3 cellular contexts compared by ENCODE assay signal in genomic region chr5:82004511-82004910, GRCh38.
A peak's percentile ranks its signal among the peaks of the same experiment; 100 is the strongest.
TF ChIP-seq lines count a peak whose summit lies in the region.

No MANE protein-coding gene starts in this region.

TF ChIP-seq in SK-N-SH, 30 proteins besides CTCF, POLR2A, EP300 and RAD21:
- peak; percentile 20; the same call in 1 of the 2 replicates for TF ChIP-seq PBX3 (IDR thresholded peaks at IDR 0.05)
- TF ChIP-seq EZH2phosphoT487 (IDR thresholded peaks at IDR 0.05; ENCODE audit: borderline replicate concordance, low read depth), result no peak
- TF ChIP-seq TCF12 (IDR thresholded peaks at IDR 0.05), result peak; percentile 12; the same call in 1 of the 2 replicates

TF ChIP-seq in SK-N-SH treated with all-trans-retinoic acid at 6 μM for 48 hours, 23 proteins besides CTCF, POLR2A, EP300 and RAD21 (continued from another document):
- TF ChIP-seq ZNF565 (CRISPR knock-in tag; conservative IDR thresholded peaks at IDR 0.05; ENCODE audit: low read depth) (no peak), CSRNP3 (CRISPR knock-in tag; IDR thresholded peaks at IDR 0.05) (no peak), BACH2 (CRISPR knock-in tag; IDR thresholded peaks at IDR 0.05; ENCODE audit: borderline replicate concordance) (no peak), POU6F1 (CRISPR knock-in tag; IDR thresholded peaks at IDR 0.05; ENCODE audit: borderline replicate concordance, low read depth) (no peak), TCF4 (CRISPR knock-in tag; IDR thresholded peaks at IDR 0.05; ENCODE audit: borderline replicate concordance) (no peak), SNAI2 (CRISPR knock-in tag; IDR thresholded peaks at IDR 0.05) (no peak), TOX (CRISPR knock-in tag; IDR thresholded peaks at IDR 0.05; ENCODE audit: borderline replicate concordance) (no peak)

TF ChIP-seq in H1, 55 proteins besides CTCF, POLR2A, EP300 and RAD21 (continued from another document):
- TF ChIP-seq GTF2F1 (IDR thresholded peaks at IDR 0.05; ENCODE audit: borderline replicate concordance, low read depth, low read length), result no peak
- no peak for TF ChIP-seq MAFK (IDR thresholded peaks at IDR 0.05; ENCODE audit: low read depth, low read length)
- TF ChIP-seq RBBP5 (IDR thresholded peaks at IDR 0.05; ENCODE audit: borderline replicate concordance, low read depth, low read length), result no peak
- TF ChIP-seq CHD2 (IDR thresholded peaks at IDR 0.05; ENCODE audit: low read length), result no peak
- no peak for TF ChIP-seq GABPA (IDR thresholded peaks at IDR 0.05; ENCODE audit: borderline replicate concordance, insufficient read depth, low read length)
- no peak for TF ChIP-seq YY1 (IDR thresholded peaks at IDR 0.05; ENCODE audit: low read depth, low read length)
- no peak for TF ChIP-seq CHD7 (IDR thresholded peaks at IDR 0.05; ENCODE audit: insufficient replicate concordance, low read length)
- no peak for TF ChIP-seq SP2 (IDR thresholded peaks at IDR 0.05; ENCODE audit: low read length)
- no peak for TF ChIP-seq JUND (IDR thresholded peaks at IDR 0.05; ENCODE audit: low read length)
- TF ChIP-seq CHD1 (IDR thresholded peaks at IDR 0.05; ENCODE audit: low read depth, low read length), result no peak
- no peak for TF ChIP-seq E2F6 (IDR thresholded peaks at IDR 0.05)
- TF ChIP-seq HDAC2 (IDR thresholded peaks at IDR 0.05; ENCODE audit: borderline replicate concordance in 1 of 2, low read depth in 2 of 2, low read length in 2 of 2), result no peak
- no peak for TF ChIP-seq CREB1 (IDR thresholded peaks at IDR 0.05)
- TF ChIP-seq CEBPB (IDR thresholded peaks at IDR 0.05; ENCODE audit: low read depth, low read length), result no peak
- no peak for TF ChIP-seq MAX (IDR thresholded peaks at IDR 0.05)
- TF ChIP-seq TAF1 (IDR thresholded peaks at IDR 0.05; ENCODE audit: low read depth, low read length), result no peak
- no peak for TF ChIP-seq HDAC6 (IDR thresholded peaks at IDR 0.05; ENCODE audit: low read depth, low read length)
- no peak for TF ChIP-seq ZNF274 (IDR thresholded peaks at IDR 0.05; ENCODE audit: borderline replicate concordance, extremely low read depth, low read length)
